4 cellular contexts compared by ENCODE assay signal in genomic region chr11:39628311-39628710, GRCh38.
TF ChIP-seq lines count a peak whose summit lies in the region.

No MANE protein-coding gene starts in this region.

TF ChIP-seq in HepG2, 621 proteins besides CTCF, POLR2A, EP300 and RAD21:
- TF ChIP-seq CREB1 (IDR thresholded peaks at IDR 0.05) (peak; percentile 83), CREB1 (CRISPR knock-in tag; IDR thresholded peaks at IDR 0.05) (no peak), MAFK (conservative IDR thresholded peaks at IDR 0.05 in 1 of 2, IDR thresholded peaks at IDR 0.05 in 1 of 2; ENCODE audit: low read length in 2 of 2) (peak in 1 of 2 experiments; percentile 63; a peak in 3 of 4 replicates), MAFF (IDR thresholded peaks at IDR 0.05; ENCODE audit: low read depth, low read length) (peak; percentile 53), E2F5 (CRISPR knock-in tag; conservative IDR thresholded peaks at IDR 0.05) (no peak)

TF ChIP-seq in A549, 52 proteins besides CTCF, POLR2A, EP300 and RAD21:
- TF ChIP-seq MAFK (IDR thresholded peaks at IDR 0.05; ENCODE audit: partially characterized antibody), result peak; percentile 59
- no peak for TF ChIP-seq EHF (CRISPR knock-in tag; IDR thresholded peaks at IDR 0.05)

TF ChIP-seq in GM12891, 5 proteins besides CTCF, POLR2A, EP300 and RAD21:
- TF ChIP-seq PAX5 (IDR thresholded peaks at IDR 0.05; ENCODE audit: insufficient read depth, low read length, severe bottlenecking) (no peak), POLR2AphosphoS5 (IDR thresholded peaks at IDR 0.05; ENCODE audit: low read depth, low read length) (no peak), TAF1 (IDR thresholded peaks at IDR 0.05; ENCODE audit: low read depth, low read length) (no peak), POU2F2 (IDR thresholded peaks at IDR 0.05; ENCODE audit: low read depth, low read length) (no peak), SPI1 (IDR thresholded peaks at IDR 0.05; ENCODE audit: low read depth, low read length) (no peak)

TF ChIP-seq in IMR-90, 13 proteins besides CTCF, POLR2A, EP300 and RAD21:
- TF ChIP-seq MAFK (IDR thresholded peaks at IDR 0.05; ENCODE audit: low read depth, low read length), result peak; percentile 25; the same call in 1 of the 2 replicates
- no peak for TF ChIP-seq MXI1 (IDR thresholded peaks at IDR 0.05; ENCODE audit: borderline replicate concordance, low read depth, low read length)
